ENCODE assay signal across 8 cellular contexts in the genomic region with DNA sequence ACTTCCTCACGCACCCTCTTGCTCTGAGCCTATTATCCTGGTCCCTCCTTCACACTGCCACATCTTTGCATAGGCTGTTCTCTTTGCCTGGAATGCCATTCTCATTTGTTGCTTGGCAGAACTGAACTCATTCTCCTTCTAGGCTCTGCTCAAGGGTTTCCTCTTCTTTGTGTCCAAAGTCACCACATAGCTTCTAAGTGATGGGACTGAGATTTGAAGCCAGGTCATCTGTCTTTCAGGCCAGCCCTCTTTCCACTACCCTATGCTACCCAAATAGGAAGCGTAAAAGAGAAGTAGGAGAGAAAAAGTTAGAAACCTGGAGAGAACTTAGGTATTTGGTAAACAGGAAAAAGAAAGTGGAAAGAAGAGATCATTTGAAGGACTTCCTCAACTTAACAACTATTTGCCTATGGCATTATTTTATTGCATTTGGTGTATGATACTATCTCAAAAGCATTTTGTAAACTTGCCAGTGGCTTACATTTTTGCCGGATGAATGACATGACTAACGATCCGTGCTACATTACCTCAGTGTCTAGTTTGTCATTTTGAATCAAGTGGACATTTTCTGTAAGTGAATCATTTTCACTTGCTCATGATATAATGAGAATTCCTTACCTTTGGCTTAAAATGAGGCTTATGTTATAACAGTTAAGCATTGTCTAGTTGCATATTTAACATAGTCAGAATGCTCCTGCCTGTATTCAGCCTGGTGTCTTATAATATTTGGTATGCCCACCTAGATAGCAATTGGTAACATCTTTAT. TPM values are rescaled to one million over a fixed set of nuclear protein-coding genes. Genes with fewer than 3 reads are reported as not detected.
DNase-seq lines count a peak whose midpoint lies in the region; ATAC-seq and TF ChIP-seq lines count a peak whose summit lies in the region.

No MANE protein-coding gene starts in this region.

- DNase-seq in ELR (ENCODE audit: low read depth), result peak; percentile 99
- DNase-seq in NCI-H460 (ENCODE audit: extremely low read depth, low read depth), result peak; percentile 76
- DNase-seq in effector memory CD8-positive, alpha-beta T cell, result no peak
- DNase-seq in osteocyte (ENCODE audit: extremely low spot score, unreplicated experiment), result no peak
- DNase-seq in NCI-H82 treated with DMSO at 0.1 percent for 48 hours (lab: John Stamatoyannopoulos, UW; ENCODE audit: unreplicated experiment), result no peak
- DNase-seq in erythroblast (lab: John Stamatoyannopoulos, UW), result no peak
- no peak for DNase-seq in GM13976 (ENCODE audit: low spot score)

- H3K4me3 Mint-ChIP-seq in effector memory CD8-positive, alpha-beta T cell, result no peak overlapping the region
- H3K4me3 Mint-ChIP-seq in osteocyte (ENCODE audit: unreplicated experiment), result peak overlapping the region; percentile 1

- H3K4me1 Mint-ChIP-seq in effector memory CD8-positive, alpha-beta T cell (ENCODE audit: low read depth in 2 of 2), result peaks cover 42 to 59% of the 10 kb centered on the region in 2 donors
- peaks cover 72% of the 10 kb centered on the region for H3K4me1 Mint-ChIP-seq in osteocyte (ENCODE audit: unreplicated experiment)

- in situ Hi-C loops in GM13976 (cut with MboI; ENCODE audit: low sequenced_read_pairs, unreplicated experiment), result no loop called here

- H3K9me3 Mint-ChIP-seq in effector memory CD8-positive, alpha-beta T cell, result no peaks in the 10 kb centered on the region
- no peaks in the 10 kb centered on the region for H3K9me3 Mint-ChIP-seq in osteocyte (ENCODE audit: unreplicated experiment)

- TF ChIP-seq POLR2A in erythroblast (IDR thresholded peaks at IDR 0.05; ENCODE audit: low read length), result no peak
- TF ChIP-seq POLR2A in GM18505 (IDR thresholded peaks at IDR 0.05; ENCODE audit: borderline replicate concordance, extremely low read depth, insufficient read depth, insufficient read length), result no peak

- no peaks in the 10 kb centered on the region for H3K36me3 Mint-ChIP-seq in effector memory CD8-positive, alpha-beta T cell (ENCODE audit: insufficient read depth)
- no peaks in the 10 kb centered on the region for H3K36me3 Mint-ChIP-seq in osteocyte (ENCODE audit: unreplicated experiment)

- no peak for ATAC-seq in effector memory CD8-positive, alpha-beta T cell (replicated peaks)
- ATAC-seq in GM18505 (IDR thresholded peaks at IDR 0.05; ENCODE audit: unreplicated experiment), result no peak

- H3K27me3 Mint-ChIP-seq in effector memory CD8-positive, alpha-beta T cell, result no peaks in the 10 kb centered on the region
- H3K27me3 Mint-ChIP-seq in osteocyte (ENCODE audit: unreplicated experiment), result no peaks in the 10 kb centered on the region

- TF ChIP-seq CTCF in osteocyte (IDR thresholded peaks at IDR 0.05), result no peak
- TF ChIP-seq CTCF in GM13976 (IDR thresholded peaks at IDR 0.05; ENCODE audit: borderline replicate concordance, control extremely low read depth, extremely low read depth, insufficient read depth, missing control alignments), result no peak

- peak overlapping the region; percentile 0 to 71 for H3K27ac Mint-ChIP-seq in effector memory CD8-positive, alpha-beta T cell
- peak overlapping the region; percentile 89 for H3K27ac Mint-ChIP-seq in osteocyte (ENCODE audit: unreplicated experiment)

RNA-seq across cellular contexts. Expression of gene NF2, which starts 18.5 kb away (rescaled TPM):
- total RNA-seq in NCI-H460 (2014; rRNA removed; shearing (Covaris generic)), result 27.4 and 33.0 TPM in 2 replicates
- polyA plus RNA-seq in NCI-H460 (2014; cell fraction: nucleus; rRNA removed), result 17.2 and 23.3 TPM in 2 replicates
- 67.9 and 71.0 TPM in 2 replicates for total RNA-seq in osteocyte

RNA-seq across cellular contexts. Expression of gene NIPSNAP1, which starts 41.0 kb away (rescaled TPM):
- 58.6 and 63.6 TPM in 2 replicates for total RNA-seq in NCI-H460 (2014; rRNA removed; shearing (Covaris generic))
- 63.6 and 68.6 TPM in 2 replicates for polyA plus RNA-seq in NCI-H460 (2014; cell fraction: nucleus; rRNA removed)
- total RNA-seq in osteocyte, result 47.3 and 49.3 TPM in 2 replicates

Comparison
In these comparisons a context has a peak if more than half of its experiments do, and no peak if none do; other contexts are left out.
1. DNase-seq: peak in ELR (single experiment) and NCI-H460 (single experiment); none in effector memory CD8-positive, alpha-beta T cell (0 of 3), osteocyte (single experiment), NCI-H82 treated with DMSO at 0.1 percent for 48 hours (single experiment), erythroblast (0 of 2) and GM13976 (single experiment).